In genomic region chr1:36089393-36090121, GRCh38 we compare ENCODE assay signal across 6 cellular contexts. TPM values are rescaled to one million over a fixed set of nuclear protein-coding genes. Genes with fewer than 3 reads are reported as not detected.
DNase-seq lines count a peak whose midpoint lies in the region; TF ChIP-seq lines count a peak whose summit lies in the region.

No MANE protein-coding gene starts in this region.

- H2BK12ac ChIP-seq in neuronal stem cell (ENCODE audit: low read length): no peak overlapping the region

- H3K27me3 ChIP-seq in HUES64 (ENCODE audit: insufficient read depth, low read length): no peaks in the 10 kb centered on the region; the same call in 1 of the 2 replicates
- no peaks in the 10 kb centered on the region for H3K27me3 ChIP-seq in neuronal stem cell (ENCODE audit: control insufficient read depth in 3 of 3, insufficient read depth in 3 of 3, low read depth in 1 of 3, low read length in 3 of 3)

- peak overlapping the region; percentile 64 for H2AK5ac ChIP-seq in neuronal stem cell (ENCODE audit: low read depth, low read length)

- H3K4ac ChIP-seq in neuronal stem cell (ENCODE audit: low read length): no peak overlapping the region

- no peak overlapping the region for H3K14ac ChIP-seq in neuronal stem cell (ENCODE audit: low read length)

- H3K18ac ChIP-seq in neuronal stem cell (ENCODE audit: low read length): peak overlapping the region; percentile 98

- peaks cover 6% of the 10 kb centered on the region; the same call in 1 of the 2 replicates for H3K4me1 ChIP-seq in HUES64 (ENCODE audit: insufficient read depth, low read length)
- peaks cover 11% of the 10 kb centered on the region in 2 donors for H3K4me1 ChIP-seq in neuronal stem cell (ENCODE audit: control insufficient read depth in 2 of 2, insufficient read depth in 1 of 2, low read depth in 1 of 2, low read length in 2 of 2)

- H2BK120ac ChIP-seq in neuronal stem cell (ENCODE audit: low read depth, low read length): no peak overlapping the region

- DNase-seq in CD1c-positive myeloid dendritic cell (ENCODE audit: extremely low spot score) (peak; percentile 82), cardiac fibroblast (ENCODE audit: low read depth in 2 of 2) (peak; percentile 52 to 62), neuronal stem cell (ENCODE audit: low spot score) (no peak), COR-L47 (lab: John Stamatoyannopoulos, UW) (no peak)
- DNase-seq in stimulated activated CD4-positive, alpha-beta T cell treated with anti-CD3 and anti-CD28 coated beads, Interleukin-1b, Interleukin-23, amount 100 ng/mL, for 48 hours: no peak

- no peaks in the 10 kb centered on the region for H3K9me3 ChIP-seq in HUES64 (ENCODE audit: insufficient read depth, low read depth, low read length)
- H3K9me3 ChIP-seq in neuronal stem cell (replicated peaks in 1 of 2; ENCODE audit: control insufficient read depth in 2 of 2, insufficient read depth in 1 of 2, low read depth in 1 of 2, low read length in 2 of 2): no peaks in the 10 kb centered on the region

- peaks cover 42% of the 10 kb centered on the region for H3K36me3 ChIP-seq in HUES64 (ENCODE audit: insufficient read depth, low read length)
- H3K36me3 ChIP-seq in neuronal stem cell (replicated peaks in 1 of 2; ENCODE audit: control insufficient read depth in 2 of 2, insufficient read depth in 2 of 2, low read length in 2 of 2): peaks cover 49 to 60% of the 10 kb centered on the region in 2 donors

- peak overlapping the region; percentile 99 for H2AFZ ChIP-seq in neuronal stem cell (ENCODE audit: low read length)

- H2BK15ac ChIP-seq in neuronal stem cell (ENCODE audit: low read length): no peak overlapping the region

- peaks cover 19% of the 10 kb centered on the region for H3K79me1 ChIP-seq in neuronal stem cell (ENCODE audit: low read depth, low read length)

- H4K8ac ChIP-seq in neuronal stem cell (ENCODE audit: low read depth, low read length): no peak overlapping the region

- peak overlapping the region; percentile 79 for H3K9ac ChIP-seq in HUES64 (ENCODE audit: low read depth, low read length)
- peak overlapping the region; percentile 99 for H3K9ac ChIP-seq in neuronal stem cell (ENCODE audit: low read depth, low read length, poor library complexity)

- 12% methylated on average over 32 of the region's 32 CpGs for WGBS in HUES64
- no CpG with 5 or more reads among the region's 32 CpGs for whole genome bisulfite sequencing in neuronal stem cell (ENCODE audit: extremely low coverage in 2 of 2, insufficient read length in 2 of 2, insufficient replicate concordance in 1 of 2), 2 donors

- H3K4me2 ChIP-seq in neuronal stem cell (ENCODE audit: insufficient read depth, low read length, poor library complexity, severe bottlenecking): peak overlapping the region; percentile 90

- H2BK5ac ChIP-seq in neuronal stem cell (ENCODE audit: low read length): peak overlapping the region; percentile 90

- H3K23ac ChIP-seq in neuronal stem cell (ENCODE audit: low read depth, low read length, poor library complexity): peak overlapping the region; percentile 100

- no peak overlapping the region for H4K91ac ChIP-seq in neuronal stem cell (ENCODE audit: low read depth, low read length, poor library complexity)

- H3K4me3 ChIP-seq in HUES64 (ENCODE audit: low read length) (peak overlapping the region; percentile 99), cardiac fibroblast (replicated peaks in 1 of 2; ENCODE audit: low read depth in 2 of 2, low read length in 2 of 2) (peak overlapping the region; percentile 88 to 97), neuronal stem cell (ENCODE audit: low read length in 2 of 2) (peak overlapping the region; percentile 97 to 98)

- H3K27ac ChIP-seq in HUES64 (ENCODE audit: low read depth, low read length) (peak overlapping the region; percentile 30; the same call in 1 of the 2 replicates), neuronal stem cell (replicated peaks; ENCODE audit: low read length) (no peak overlapping the region)

- TF ChIP-seq CTCF in cardiac fibroblast (IDR thresholded peaks at IDR 0.05; ENCODE audit: low read depth, low read length): no peak

RNA-seq across cellular contexts. Expression of gene ADPRS, which starts 0.9 kb away (rescaled TPM):
- polyA plus RNA-seq in HUES64 (2013, experiment 1 of 2): 19.9 TPM
- 18.6 TPM for polyA plus RNA-seq in HUES64 (2013, experiment 2 of 2)
- 16.0 TPM for polyA plus RNA-seq in neuronal stem cell (2013, experiment 1 of 2)
- 16.7 TPM for polyA plus RNA-seq in neuronal stem cell (2013, experiment 2 of 2)

RNA-seq across cellular contexts. Expression of gene TEKT2, which starts 5.7 kb away (rescaled TPM):
- polyA plus RNA-seq in HUES64 (2013, experiment 1 of 2): 1.2 TPM
- 1.6 TPM for polyA plus RNA-seq in HUES64 (2013, experiment 2 of 2)
- 8.2 TPM for polyA plus RNA-seq in neuronal stem cell (2013, experiment 1 of 2)
- polyA plus RNA-seq in neuronal stem cell (2013, experiment 2 of 2): 8.4 TPM

RNA-seq across cellular contexts. Expression of gene COL8A2, which starts 35.5 kb away (rescaled TPM):
- 0.60 TPM for polyA plus RNA-seq in HUES64 (2013, experiment 1 of 2)
- polyA plus RNA-seq in HUES64 (2013, experiment 2 of 2): 1.2 TPM
- 0.01 TPM for polyA plus RNA-seq in neuronal stem cell (2013, experiment 1 of 2)
- polyA plus RNA-seq in neuronal stem cell (2013, experiment 2 of 2): 0.01 TPM

RNA-seq across cellular contexts. Expression of gene TRAPPC3, which starts 59.7 kb away (rescaled TPM):
- polyA plus RNA-seq in HUES64 (2013, experiment 1 of 2): 49.9 TPM
- polyA plus RNA-seq in HUES64 (2013, experiment 2 of 2): 53.5 TPM
- 49.3 TPM for polyA plus RNA-seq in neuronal stem cell (2013, experiment 1 of 2)
- 51.1 TPM for polyA plus RNA-seq in neuronal stem cell (2013, experiment 2 of 2)

Comparison
In these comparisons a context has a peak if more than half of its experiments do, and no peak if none do; other contexts are left out.
1. DNase-seq: peak in CD1c-positive myeloid dendritic cell (single experiment) and cardiac fibroblast (2 of 2); none in neuronal stem cell (single experiment), COR-L47 (single experiment) and stimulated activated CD4-positive, alpha-beta T cell treated with anti-CD3 and anti-CD28 coated beads, Interleukin-1b, Interleukin-23, amount 100 ng/mL, for 48 hours (single experiment).
2. Peak in every context shown above with its lines, with median percentiles within 50 percentile points of each other: H3K4me3 ChIP-seq.